In the genomic region with DNA sequence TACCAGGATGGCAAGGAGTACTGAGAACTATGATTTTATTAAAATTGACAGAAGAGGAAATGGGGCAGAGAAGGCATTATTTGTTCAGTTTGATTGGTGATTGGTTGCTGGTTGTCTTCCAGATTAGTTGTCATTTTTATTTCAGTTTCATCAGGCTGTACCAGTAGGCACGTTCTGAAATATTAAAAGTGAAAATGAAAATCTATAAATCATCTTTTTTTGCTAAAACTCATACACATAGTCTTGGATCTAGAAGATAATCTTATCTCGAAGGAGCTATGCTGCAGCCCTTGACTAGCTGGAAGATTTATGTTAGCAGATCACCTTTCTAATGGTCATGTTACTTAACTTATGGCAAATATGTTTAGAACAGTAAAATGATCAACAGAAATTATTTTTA, we compare ENCODE assay signal across 13 cellular contexts. TPM values are rescaled to one million over a fixed set of nuclear protein-coding genes. Genes with fewer than 3 reads are reported as not detected.
DNase-seq lines count a peak whose midpoint lies in the region; ATAC-seq and TF ChIP-seq lines count a peak whose summit lies in the region.
"Had no signal": no experiment of that assay in that cellular context is flagged by ENCODE, and none has a peak within 500 bp of the region (broad histone marks: within the 10 kb centered on the region; RNA-seq: fewer than 3 reads in every experiment).

No MANE protein-coding gene starts in this region.

- H3K4me1 ChIP-seq in SK-N-SH (ENCODE audit: control insufficient read depth in 1 of 2, insufficient read depth in 2 of 2, low read depth in 1 of 2, low read length in 1 of 2): peaks cover 14 to 27% of the 10 kb centered on the region in 2 experiments; a peak in 3 of 4 replicates
- no peaks in the 10 kb centered on the region for H3K4me1 ChIP-seq in HAP-1

- no peak overlapping the region for H3K4me2 ChIP-seq in SK-N-SH

- H3K9ac ChIP-seq in SK-N-SH: no peak overlapping the region

- H3K27ac ChIP-seq in SK-N-SH (ENCODE audit: low read depth in 2 of 2, low read length in 1 of 2): no peak overlapping the region
- H3K27ac ChIP-seq: 22Rv1 had no signal

- H3K4me3 ChIP-seq in SK-N-SH (ENCODE audit: low read depth in 2 of 2, low read length in 1 of 2): no peak overlapping the region
- H3K4me3 ChIP-seq in MG63: no peak overlapping the region
- H3K4me3 ChIP-seq in HAP-1: no peak overlapping the region
- H3K4me3 ChIP-seq: adrenal gland had no signal

- H3K4me3 Mint-ChIP-seq in memory B cell: no peak overlapping the region

- in situ Hi-C loops in HAP-1 (cut with MboI; ENCODE audit: low sequenced_read_pairs): no loop called here

- TF ChIP-seq RAD21 in SK-N-SH (IDR thresholded peaks at IDR 0.05; ENCODE audit: low read length): no peak

- H3K27me3 ChIP-seq in SK-N-SH (ENCODE audit: insufficient read depth) (no peaks in the 10 kb centered on the region), MG63 (no peaks in the 10 kb centered on the region), HAP-1 (ENCODE audit: low read depth) (no peaks in the 10 kb centered on the region)
- H3K27me3 ChIP-seq: adrenal gland had no signal

- H3K9me3 ChIP-seq in SK-N-SH (no peaks in the 10 kb centered on the region), MG63 (no peaks in the 10 kb centered on the region), HAP-1 (no peaks in the 10 kb centered on the region)
- H3K9me3 ChIP-seq: adrenal gland had no signal

- no peak overlapping the region for H2AFZ ChIP-seq in SK-N-SH (ENCODE audit: low read depth)

- H3K36me3 ChIP-seq in SK-N-SH (replicated peaks in 1 of 2; ENCODE audit: control insufficient read depth in 1 of 2, insufficient read depth in 2 of 2, low read length in 1 of 2): peaks cover 5 to 7% of the 10 kb centered on the region in 2 experiments
- peaks cover 9% of the 10 kb centered on the region; the same call in 1 of the 2 replicates for H3K36me3 ChIP-seq in MG63
- no peaks in the 10 kb centered on the region for H3K36me3 ChIP-seq in HAP-1 (replicated peaks)
- H3K36me3 ChIP-seq: adrenal gland had no signal

- peaks cover 97% of the 10 kb centered on the region for H4K20me1 ChIP-seq in SK-N-SH (ENCODE audit: insufficient read depth)

- no peaks in the 10 kb centered on the region for H3K9me2 ChIP-seq in SK-N-SH

- TF ChIP-seq CTCF in SK-N-SH (IDR thresholded peaks at IDR 0.05): no peak

- no peak for ATAC-seq in SK-N-SH treated with all-trans-retinoic acid at 6 μM for 48 hours
- ATAC-seq in GM21576 (IDR thresholded peaks at IDR 0.05; ENCODE audit: unreplicated experiment): peak; percentile 51
- peak; percentile 50 for ATAC-seq in HG03571 (IDR thresholded peaks at IDR 0.05; ENCODE audit: unreplicated experiment)
- ATAC-seq in memory B cell (ENCODE audit: low read depth): peak; percentile 38

- DNase-seq in SK-N-SH: no peak
- DNase-seq in memory B cell (ENCODE audit: low spot score in 2 of 2): no peak
- no peak for DNase-seq in MG63
- no peak for DNase-seq in NCI-H2196 (lab: John Stamatoyannopoulos, UW; ENCODE audit: unreplicated experiment)
- DNase-seq in HAP-1 (ENCODE audit: low spot score in 2 of 2): no peak
- DNase-seq: adrenal gland; effector CD8-positive, alpha-beta T cell; hippocampal formation; NCI-H187 treated with DMSO at 0.1 percent for 48 hours had no signal

- WGBS in SK-N-SH (ENCODE audit: low lambda C conversion rate): 87% methylated on average over 2 of the region's 2 CpGs

- H3K9me3 Mint-ChIP-seq in memory B cell: no peaks in the 10 kb centered on the region

- peaks cover 100% of the 10 kb centered on the region for H3K79me2 ChIP-seq in SK-N-SH (ENCODE audit: insufficient read depth)

- POLR2A ChIA-PET in SK-N-SH (lab: Yijun Ruan, JAX): no interaction called here

- H3K4me1 Mint-ChIP-seq in memory B cell: peaks cover 25% of the 10 kb centered on the region

- no peak for TF ChIP-seq EP300 in SK-N-SH (IDR thresholded peaks at IDR 0.05; ENCODE audit: borderline replicate concordance in 1 of 2, low read depth in 1 of 2, low read length in 1 of 2)

- H3K36me3 Mint-ChIP-seq in memory B cell: no peaks in the 10 kb centered on the region

- no peaks in the 10 kb centered on the region for H3K27me3 Mint-ChIP-seq in memory B cell

- H3F3A ChIP-seq in SK-N-SH (replicated peaks; ENCODE audit: insufficient read depth): peaks cover 29% of the 10 kb centered on the region

- CTCF ChIA-PET in SK-N-SH (lab: Yijun Ruan, JAX): no interaction called here

- H3K27ac Mint-ChIP-seq in memory B cell: no peak overlapping the region

TF ChIP-seq in SK-N-SH, 30 proteins besides CTCF, POLR2A, EP300 and RAD21:
- TF ChIP-seq, protein P1, sequence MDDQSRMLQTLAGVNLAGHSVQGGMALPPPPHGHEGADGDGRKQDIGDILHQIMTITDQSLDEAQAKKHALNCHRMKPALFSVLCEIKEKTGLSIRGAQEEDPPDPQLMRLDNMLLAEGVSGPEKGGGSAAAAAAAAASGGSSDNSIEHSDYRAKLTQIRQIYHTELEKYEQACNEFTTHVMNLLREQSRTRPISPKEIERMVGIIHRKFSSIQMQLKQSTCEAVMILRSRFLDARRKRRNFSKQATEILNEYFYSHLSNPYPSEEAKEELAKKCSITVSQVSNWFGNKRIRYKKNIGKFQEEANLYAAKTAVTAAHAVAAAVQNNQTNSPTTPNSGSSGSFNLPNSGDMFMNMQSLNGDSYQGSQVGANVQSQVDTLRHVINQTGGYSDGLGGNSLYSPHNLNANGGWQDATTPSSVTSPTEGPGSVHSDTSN (IDR thresholded peaks at IDR 0.05): peak; percentile 6; the same call in 1 of the 2 replicates
- no peak for TF ChIP-seq GATA2 (CRISPR knock-in tag; IDR thresholded peaks at IDR 0.05)

TF ChIP-seq in SK-N-SH treated with all-trans-retinoic acid at 6 μM for 48 hours, 23 proteins besides CTCF, POLR2A, EP300 and RAD21 (continues in another document):
- TF ChIP-seq, protein P2, sequence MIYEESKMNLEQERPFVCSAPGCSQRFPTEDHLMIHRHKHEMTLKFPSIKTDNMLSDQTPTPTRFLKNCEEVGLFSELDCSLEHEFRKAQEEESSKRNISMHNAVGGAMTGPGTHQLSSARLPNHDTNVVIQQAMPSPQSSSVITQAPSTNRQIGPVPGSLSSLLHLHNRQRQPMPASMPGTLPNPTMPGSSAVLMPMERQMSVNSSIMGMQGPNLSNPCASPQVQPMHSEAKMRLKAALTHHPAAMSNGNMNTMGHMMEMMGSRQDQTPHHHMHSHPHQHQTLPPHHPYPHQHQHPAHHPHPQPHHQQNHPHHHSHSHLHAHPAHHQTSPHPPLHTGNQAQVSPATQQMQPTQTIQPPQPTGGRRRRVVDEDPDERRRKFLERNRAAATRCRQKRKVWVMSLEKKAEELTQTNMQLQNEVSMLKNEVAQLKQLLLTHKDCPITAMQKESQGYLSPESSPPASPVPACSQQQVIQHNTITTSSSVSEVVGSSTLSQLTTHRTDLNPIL (CRISPR knock-in tag; IDR thresholded peaks at IDR 0.05; ENCODE audit: low read depth): no peak
- TF ChIP-seq, protein P3, sequence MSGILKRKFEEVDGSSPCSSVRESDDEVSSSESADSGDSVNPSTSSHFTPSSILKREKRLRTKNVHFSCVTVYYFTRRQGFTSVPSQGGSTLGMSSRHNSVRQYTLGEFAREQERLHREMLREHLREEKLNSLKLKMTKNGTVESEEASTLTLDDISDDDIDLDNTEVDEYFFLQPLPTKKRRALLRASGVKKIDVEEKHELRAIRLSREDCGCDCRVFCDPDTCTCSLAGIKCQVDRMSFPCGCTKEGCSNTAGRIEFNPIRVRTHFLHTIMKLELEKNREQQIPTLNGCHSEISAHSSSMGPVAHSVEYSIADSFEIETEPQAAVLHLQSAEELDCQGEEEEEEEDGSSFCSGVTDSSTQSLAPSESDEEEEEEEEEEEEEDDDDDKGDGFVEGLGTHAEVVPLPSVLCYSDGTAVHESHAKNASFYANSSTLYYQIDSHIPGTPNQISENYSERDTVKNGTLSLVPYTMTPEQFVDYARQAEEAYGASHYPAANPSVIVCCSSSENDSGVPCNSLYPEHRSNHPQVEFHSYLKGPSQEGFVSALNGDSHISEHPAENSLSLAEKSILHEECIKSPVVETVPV (CRISPR knock-in tag; IDR thresholded peaks at IDR 0.05): no peak
- no peak for TF ChIP-seq TCF4 (CRISPR knock-in tag; IDR thresholded peaks at IDR 0.05; ENCODE audit: borderline replicate concordance)
- no peak for TF ChIP-seq ESRRG (CRISPR knock-in tag; IDR thresholded peaks at IDR 0.05)
- TF ChIP-seq PPARA (CRISPR knock-in tag; IDR thresholded peaks at IDR 0.05; ENCODE audit: borderline replicate concordance): no peak
- TF ChIP-seq, protein P4, sequence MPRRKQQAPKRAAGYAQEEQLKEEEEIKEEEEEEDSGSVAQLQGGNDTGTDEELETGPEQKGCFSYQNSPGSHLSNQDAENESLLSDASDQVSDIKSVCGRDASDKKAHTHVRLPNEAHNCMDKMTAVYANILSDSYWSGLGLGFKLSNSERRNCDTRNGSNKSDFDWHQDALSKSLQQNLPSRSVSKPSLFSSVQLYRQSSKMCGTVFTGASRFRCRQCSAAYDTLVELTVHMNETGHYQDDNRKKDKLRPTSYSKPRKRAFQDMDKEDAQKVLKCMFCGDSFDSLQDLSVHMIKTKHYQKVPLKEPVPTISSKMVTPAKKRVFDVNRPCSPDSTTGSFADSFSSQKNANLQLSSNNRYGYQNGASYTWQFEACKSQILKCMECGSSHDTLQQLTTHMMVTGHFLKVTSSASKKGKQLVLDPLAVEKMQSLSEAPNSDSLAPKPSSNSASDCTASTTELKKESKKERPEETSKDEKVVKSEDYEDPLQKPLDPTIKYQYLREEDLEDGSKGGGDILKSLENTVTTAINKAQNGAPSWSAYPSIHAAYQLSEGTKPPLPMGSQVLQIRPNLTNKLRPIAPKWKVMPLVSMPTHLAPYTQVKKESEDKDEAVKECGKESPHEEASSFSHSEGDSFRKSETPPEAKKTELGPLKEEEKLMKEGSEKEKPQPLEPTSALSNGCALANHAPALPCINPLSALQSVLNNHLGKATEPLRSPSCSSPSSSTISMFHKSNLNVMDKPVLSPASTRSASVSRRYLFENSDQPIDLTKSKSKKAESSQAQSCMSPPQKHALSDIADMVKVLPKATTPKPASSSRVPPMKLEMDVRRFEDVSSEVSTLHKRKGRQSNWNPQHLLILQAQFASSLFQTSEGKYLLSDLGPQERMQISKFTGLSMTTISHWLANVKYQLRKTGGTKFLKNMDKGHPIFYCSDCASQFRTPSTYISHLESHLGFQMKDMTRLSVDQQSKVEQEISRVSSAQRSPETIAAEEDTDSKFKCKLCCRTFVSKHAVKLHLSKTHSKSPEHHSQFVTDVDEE (CRISPR knock-in tag; IDR thresholded peaks at IDR 0.05): no peak
- TF ChIP-seq ZC3H10 (CRISPR knock-in tag; IDR thresholded peaks at IDR 0.05): no peak
- TF ChIP-seq BACH2 (CRISPR knock-in tag; IDR thresholded peaks at IDR 0.05; ENCODE audit: borderline replicate concordance): no peak
- no peak for TF ChIP-seq SNAI2 (CRISPR knock-in tag; IDR thresholded peaks at IDR 0.05)

RNA-seq across cellular contexts. Expression of a gene that starts 29.0 kb away (rescaled TPM):
- 85.8 and 146 TPM in 2 replicates for polyA plus RNA-seq in SK-N-SH (2012; rRNA removed)
- 148 and 159 TPM in 2 replicates for polyA plus RNA-seq in SK-N-SH (2012; cell fraction: cytosol; rRNA removed)
- 72.1 and 172 TPM in 2 replicates for polyA plus RNA-seq in SK-N-SH (2012; cell fraction: nucleus; rRNA removed)
- 242 and 562 TPM in 2 replicates for total RNA-seq in MG63 (2014; rRNA removed; shearing (Covaris generic); ENCODE audit: low replicate concordance)
